ENCODE assay signal across 20 cellular contexts in genomic region chr5:18270635-18271338, GRCh38.
DNase-seq lines count a peak whose midpoint lies in the region; ATAC-seq and TF ChIP-seq lines count a peak whose summit lies in the region.
"Had no signal": no experiment of that assay in that cellular context is flagged by ENCODE, and none has a peak within 500 bp of the region (broad histone marks: within the 10 kb centered on the region; RNA-seq: fewer than 3 reads in every experiment).

No MANE protein-coding gene starts in this region.

- H3K9me3 ChIP-seq in ascending aorta (no peaks in the 10 kb centered on the region), MM.1S (replicated peaks; ENCODE audit: insufficient read depth, low read length) (no peaks in the 10 kb centered on the region)
- H3K9me3 ChIP-seq: BE2C had no signal

- H3K36me3 ChIP-seq in ascending aorta (no peaks in the 10 kb centered on the region), MM.1S (replicated peaks; ENCODE audit: insufficient read depth, low read length) (no peaks in the 10 kb centered on the region)
- H3K36me3 ChIP-seq: BE2C had no signal

- H3K9me2 ChIP-seq in MM.1S (replicated peaks; ENCODE audit: insufficient read depth, low read length) = no peaks in the 10 kb centered on the region

- H2AFZ ChIP-seq in MM.1S (ENCODE audit: low read length) = no peak overlapping the region
- H2AFZ ChIP-seq: GM23248 had no signal

- no peaks in the 10 kb centered on the region for H3K79me2 ChIP-seq in MM.1S (ENCODE audit: low read length)

- H3F3A ChIP-seq in MM.1S (ENCODE audit: insufficient read depth, low read length) = no peaks in the 10 kb centered on the region

- DNase-seq in DMS 273 (lab: John Stamatoyannopoulos, UW; ENCODE audit: unreplicated experiment) (peak; percentile 25), DMS 273 treated with DMSO at 0.1 percent for 48 hours (lab: John Stamatoyannopoulos, UW) (no peak), NCI-H69 (lab: John Stamatoyannopoulos, UW) (peak; percentile 24), astrocyte of the hippocampus (ENCODE audit: low read depth, low spot score) (peak; percentile 28), retinal pigment epithelial cell (ENCODE audit: low read depth) (peak; percentile 13), ascending aorta (ENCODE audit: low spot score in 2 of 2) (no peak), MM.1S (no peak)
- DNase-seq: BE2C; Calu3; CD4-positive, alpha-beta T cell; DMS79 treated with DMSO at 0.1 percent for 48 hours; GM23248; NCI-H1048; NCI-H2107; NCI-H774; SHP77 had no signal

- no peaks in the 10 kb centered on the region for H3K4me1 ChIP-seq in ascending aorta
- H3K4me1 ChIP-seq in MM.1S (ENCODE audit: low read length) = no peaks in the 10 kb centered on the region
- H3K4me1 ChIP-seq: BE2C had no signal

- ATAC-seq in GM19328 (IDR thresholded peaks at IDR 0.05; ENCODE audit: unreplicated experiment) = no peak
- ATAC-seq: GM12878, K562 had no signal

- H3K9ac ChIP-seq in MM.1S (ENCODE audit: low read length) = no peak overlapping the region
- H3K9ac ChIP-seq: GM23248 had no signal

- H3K27ac ChIP-seq in ascending aorta (no peak overlapping the region), MM.1S (ENCODE audit: low read length) (no peak overlapping the region)
- H3K27ac ChIP-seq: 22Rv1, GM23248 had no signal

- intact Hi-C loops in ascending aorta (cut with DNase I) = no loop called here

- no peaks in the 10 kb centered on the region for H4K20me1 ChIP-seq in MM.1S (ENCODE audit: insufficient read depth, low read length)

- no peaks in the 10 kb centered on the region for H3K27me3 ChIP-seq in ascending aorta
- H3K27me3 ChIP-seq in MM.1S (replicated peaks; ENCODE audit: insufficient read depth, low read length) = no peaks in the 10 kb centered on the region
- H3K27me3 ChIP-seq: BE2C had no signal

- TF ChIP-seq CTCF in retinal pigment epithelial cell (conservative IDR thresholded peaks at IDR 0.05; ENCODE audit: low read depth, low read length) = no peak
- no peak for TF ChIP-seq CTCF in ascending aorta (IDR thresholded peaks at IDR 0.05)
- TF ChIP-seq CTCF in MM.1S (IDR thresholded peaks at IDR 0.05; ENCODE audit: low read length) = no peak

- no peak overlapping the region for H3K4me2 ChIP-seq in MM.1S (ENCODE audit: low read depth, low read length)

- H3K4me3 ChIP-seq in retinal pigment epithelial cell (ENCODE audit: low read length) (no peak overlapping the region), ascending aorta (no peak overlapping the region), MM.1S (ENCODE audit: low read length) (no peak overlapping the region)
- H3K4me3 ChIP-seq: GM12878, GM23248, K562 had no signal

Comparison
In these comparisons a context has a peak if more than half of its experiments do, and no peak if none do; other contexts are left out.
1. DNase-seq: peak in DMS 273 (single experiment), NCI-H69 (single experiment), astrocyte of the hippocampus (single experiment) and retinal pigment epithelial cell (single experiment); none in DMS 273 treated with DMSO at 0.1 percent for 48 hours (single experiment), ascending aorta (0 of 2) and MM.1S (single experiment).